In the genomic region with DNA sequence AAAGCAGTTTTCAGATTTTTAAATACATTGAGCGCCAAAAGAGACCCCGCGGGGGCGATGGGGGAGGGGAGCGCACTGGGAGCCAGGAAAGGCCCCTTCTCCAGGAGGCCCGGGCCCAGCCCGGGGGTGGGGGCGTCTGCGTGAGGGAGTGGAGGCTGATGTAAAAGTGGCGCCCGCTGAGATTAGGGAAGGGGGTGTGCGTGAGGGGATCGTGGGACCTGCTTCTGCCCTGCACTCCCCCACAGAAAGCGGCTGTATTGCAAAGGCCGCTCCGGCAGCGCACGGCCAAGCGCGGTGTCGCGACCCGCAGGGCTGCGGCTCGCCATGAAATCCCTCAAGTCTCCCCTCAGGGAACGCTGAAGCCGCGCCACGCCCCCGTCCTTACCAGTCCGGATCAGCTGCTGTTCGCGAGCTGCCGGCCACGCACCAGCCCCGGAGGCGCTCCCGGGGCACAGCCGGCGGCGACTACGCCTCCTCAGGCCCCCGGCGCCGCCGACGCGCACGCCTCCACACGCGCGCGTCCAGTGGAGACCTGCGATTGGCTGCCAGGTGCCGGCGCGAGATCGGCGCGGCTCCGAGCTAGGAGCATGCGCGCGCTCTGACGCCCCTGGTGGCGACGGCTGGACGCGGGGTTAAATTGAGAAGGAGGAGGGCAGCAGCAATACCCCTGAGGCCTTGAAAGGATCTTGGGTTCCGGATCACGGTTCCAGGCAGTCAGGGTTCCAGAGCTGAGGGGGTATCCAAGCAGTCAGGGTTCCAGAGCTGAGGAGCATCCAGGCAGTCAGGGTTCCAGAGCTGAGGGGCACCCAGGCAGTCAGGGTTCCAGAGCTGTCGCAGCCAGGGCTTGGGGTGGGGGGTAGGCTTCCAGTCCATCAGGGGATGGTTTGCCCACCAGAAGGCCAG, we compare ENCODE assay signal across 1 cellular context.
TF ChIP-seq lines count a peak whose summit lies in the region.

TSS of gene ZNF280B (minus strand) at position 469 of the 903 bp plus-strand sequence. CDS start 19,344 bp downstream, outside the sequence.

TF ChIP-seq in HepG2, 621 proteins besides CTCF, POLR2A, EP300 and RAD21 (continued from another document and continues in another):
- no peak for TF ChIP-seq MLXIP (CRISPR knock-in tag; IDR thresholded peaks at IDR 0.05; ENCODE audit: borderline replicate concordance)
- TF ChIP-seq TIGD3 (CRISPR knock-in tag; IDR thresholded peaks at IDR 0.05; ENCODE audit: borderline replicate concordance) = 0 out of 2 replicates have a peak, but pooled peaks have one; percentile 61
- no peak for TF ChIP-seq FOXP1 (IDR thresholded peaks at IDR 0.05)
- no peak for TF ChIP-seq FOXP1 (CRISPR knock-in tag; IDR thresholded peaks at IDR 0.05)
- TF ChIP-seq ZNF549 (CRISPR knock-in tag; IDR thresholded peaks at IDR 0.05) = no peak
- no peak for TF ChIP-seq HNF4G (IDR thresholded peaks at IDR 0.05; ENCODE audit: borderline replicate concordance, low read depth, low read length)
- no peak; the same call in 1 of the 2 replicates for TF ChIP-seq HNF4G (CRISPR knock-in tag; IDR thresholded peaks at IDR 0.05; ENCODE audit: borderline replicate concordance, low read depth)
- TF ChIP-seq DR1 (CRISPR knock-in tag; IDR thresholded peaks at IDR 0.05) = no peak
- TF ChIP-seq AGO2 (optimal IDR thresholded peaks at IDR 0.05; ENCODE audit: low read depth, low read length) = peak; percentile 47
- TF ChIP-seq ZNF512 (CRISPR knock-in tag; IDR thresholded peaks at IDR 0.05) = no peak
- TF ChIP-seq NFE2L2 (IDR thresholded peaks at IDR 0.05; ENCODE audit: low read length) = no peak
- TF ChIP-seq ZNF3 (CRISPR knock-in tag; IDR thresholded peaks at IDR 0.05) = no peak
- no peak for TF ChIP-seq ZNF484 (CRISPR knock-in tag; IDR thresholded peaks at IDR 0.05; ENCODE audit: borderline replicate concordance, low read depth)
- TF ChIP-seq TGIF2 (CRISPR knock-in tag; IDR thresholded peaks at IDR 0.05) = no peak
- peak; percentile 55 for TF ChIP-seq YY1 (IDR thresholded peaks at IDR 0.05; ENCODE audit: insufficient read depth, insufficient replicate concordance, low read depth, low read length)
- TF ChIP-seq ZNF326 (CRISPR knock-in tag; IDR thresholded peaks at IDR 0.05; ENCODE audit: borderline replicate concordance) = no peak
- TF ChIP-seq, protein P1, sequence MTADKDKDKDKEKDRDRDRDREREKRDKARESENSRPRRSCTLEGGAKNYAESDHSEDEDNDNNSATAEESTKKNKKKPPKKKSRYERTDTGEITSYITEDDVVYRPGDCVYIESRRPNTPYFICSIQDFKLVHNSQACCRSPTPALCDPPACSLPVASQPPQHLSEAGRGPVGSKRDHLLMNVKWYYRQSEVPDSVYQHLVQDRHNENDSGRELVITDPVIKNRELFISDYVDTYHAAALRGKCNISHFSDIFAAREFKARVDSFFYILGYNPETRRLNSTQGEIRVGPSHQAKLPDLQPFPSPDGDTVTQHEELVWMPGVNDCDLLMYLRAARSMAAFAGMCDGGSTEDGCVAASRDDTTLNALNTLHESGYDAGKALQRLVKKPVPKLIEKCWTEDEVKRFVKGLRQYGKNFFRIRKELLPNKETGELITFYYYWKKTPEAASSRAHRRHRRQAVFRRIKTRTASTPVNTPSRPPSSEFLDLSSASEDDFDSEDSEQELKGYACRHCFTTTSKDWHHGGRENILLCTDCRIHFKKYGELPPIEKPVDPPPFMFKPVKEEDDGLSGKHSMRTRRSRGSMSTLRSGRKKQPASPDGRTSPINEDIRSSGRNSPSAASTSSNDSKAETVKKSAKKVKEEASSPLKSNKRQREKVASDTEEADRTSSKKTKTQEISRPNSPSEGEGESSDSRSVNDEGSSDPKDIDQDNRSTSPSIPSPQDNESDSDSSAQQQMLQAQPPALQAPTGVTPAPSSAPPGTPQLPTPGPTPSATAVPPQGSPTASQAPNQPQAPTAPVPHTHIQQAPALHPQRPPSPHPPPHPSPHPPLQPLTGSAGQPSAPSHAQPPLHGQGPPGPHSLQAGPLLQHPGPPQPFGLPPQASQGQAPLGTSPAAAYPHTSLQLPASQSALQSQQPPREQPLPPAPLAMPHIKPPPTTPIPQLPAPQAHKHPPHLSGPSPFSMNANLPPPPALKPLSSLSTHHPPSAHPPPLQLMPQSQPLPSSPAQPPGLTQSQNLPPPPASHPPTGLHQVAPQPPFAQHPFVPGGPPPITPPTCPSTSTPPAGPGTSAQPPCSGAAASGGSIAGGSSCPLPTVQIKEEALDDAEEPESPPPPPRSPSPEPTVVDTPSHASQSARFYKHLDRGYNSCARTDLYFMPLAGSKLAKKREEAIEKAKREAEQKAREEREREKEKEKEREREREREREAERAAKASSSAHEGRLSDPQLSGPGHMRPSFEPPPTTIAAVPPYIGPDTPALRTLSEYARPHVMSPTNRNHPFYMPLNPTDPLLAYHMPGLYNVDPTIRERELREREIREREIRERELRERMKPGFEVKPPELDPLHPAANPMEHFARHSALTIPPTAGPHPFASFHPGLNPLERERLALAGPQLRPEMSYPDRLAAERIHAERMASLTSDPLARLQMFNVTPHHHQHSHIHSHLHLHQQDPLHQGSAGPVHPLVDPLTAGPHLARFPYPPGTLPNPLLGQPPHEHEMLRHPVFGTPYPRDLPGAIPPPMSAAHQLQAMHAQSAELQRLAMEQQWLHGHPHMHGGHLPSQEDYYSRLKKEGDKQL (CRISPR knock-in tag; IDR thresholded peaks at IDR 0.05; ENCODE audit: low read depth) = no peak
- TF ChIP-seq ZNF414 (CRISPR knock-in tag; IDR thresholded peaks at IDR 0.05) = no peak
- TF ChIP-seq ZMYM2 (CRISPR knock-in tag; IDR thresholded peaks at IDR 0.05) = no peak
- peak; percentile 51 for TF ChIP-seq BHLHE40 (IDR thresholded peaks at IDR 0.05; ENCODE audit: low read length)
- TF ChIP-seq ZNF234 (CRISPR knock-in tag; conservative IDR thresholded peaks at IDR 0.05) = peak; percentile 63; the same call in 1 of the 2 replicates
- TF ChIP-seq MED1 (CRISPR knock-in tag; IDR thresholded peaks at IDR 0.05) = peak; percentile 30; the same call in 1 of the 2 replicates
- TF ChIP-seq, protein P2, sequence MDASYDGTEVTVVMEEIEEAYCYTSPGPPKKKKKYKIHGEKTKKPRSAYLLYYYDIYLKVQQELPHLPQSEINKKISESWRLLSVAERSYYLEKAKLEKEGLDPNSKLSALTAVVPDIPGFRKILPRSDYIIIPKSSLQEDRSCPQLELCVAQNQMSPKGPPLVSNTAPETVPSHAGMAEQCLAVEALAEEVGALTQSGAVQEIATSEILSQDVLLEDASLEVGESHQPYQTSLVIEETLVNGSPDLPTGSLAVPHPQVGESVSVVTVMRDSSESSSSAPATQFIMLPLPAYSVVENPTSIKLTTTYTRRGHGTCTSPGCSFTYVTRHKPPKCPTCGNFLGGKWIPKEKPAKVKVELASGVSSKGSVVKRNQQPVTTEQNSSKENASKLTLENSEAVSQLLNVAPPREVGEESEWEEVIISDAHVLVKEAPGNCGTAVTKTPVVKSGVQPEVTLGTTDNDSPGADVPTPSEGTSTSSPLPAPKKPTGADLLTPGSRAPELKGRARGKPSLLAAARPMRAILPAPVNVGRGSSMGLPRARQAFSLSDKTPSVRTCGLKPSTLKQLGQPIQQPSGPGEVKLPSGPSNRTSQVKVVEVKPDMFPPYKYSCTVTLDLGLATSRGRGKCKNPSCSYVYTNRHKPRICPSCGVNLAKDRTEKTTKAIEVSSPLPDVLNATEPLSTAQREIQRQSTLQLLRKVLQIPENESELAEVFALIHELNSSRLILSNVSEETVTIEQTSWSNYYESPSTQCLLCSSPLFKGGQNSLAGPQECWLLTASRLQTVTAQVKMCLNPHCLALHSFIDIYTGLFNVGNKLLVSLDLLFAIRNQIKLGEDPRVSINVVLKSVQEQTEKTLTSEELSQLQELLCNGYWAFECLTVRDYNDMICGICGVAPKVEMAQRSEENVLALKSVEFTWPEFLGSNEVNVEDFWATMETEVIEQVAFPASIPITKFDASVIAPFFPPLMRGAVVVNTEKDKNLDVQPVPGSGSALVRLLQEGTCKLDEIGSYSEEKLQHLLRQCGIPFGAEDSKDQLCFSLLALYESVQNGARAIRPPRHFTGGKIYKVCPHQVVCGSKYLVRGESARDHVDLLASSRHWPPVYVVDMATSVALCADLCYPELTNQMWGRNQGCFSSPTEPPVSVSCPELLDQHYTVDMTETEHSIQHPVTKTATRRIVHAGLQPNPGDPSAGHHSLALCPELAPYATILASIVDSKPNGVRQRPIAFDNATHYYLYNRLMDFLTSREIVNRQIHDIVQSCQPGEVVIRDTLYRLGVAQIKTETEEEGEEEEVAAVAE (CRISPR knock-in tag; IDR thresholded peaks at IDR 0.05; ENCODE audit: borderline replicate concordance) = no peak
- TF ChIP-seq PPARG (CRISPR knock-in tag; conservative IDR thresholded peaks at IDR 0.05) = no peak
- no peak for TF ChIP-seq EEA1 (CRISPR knock-in tag; IDR thresholded peaks at IDR 0.05; ENCODE audit: borderline replicate concordance)
- TF ChIP-seq ATF3 (CRISPR knock-in tag; IDR thresholded peaks at IDR 0.05) = no peak; the same call in 1 of the 2 replicates
- TF ChIP-seq, protein P3, sequence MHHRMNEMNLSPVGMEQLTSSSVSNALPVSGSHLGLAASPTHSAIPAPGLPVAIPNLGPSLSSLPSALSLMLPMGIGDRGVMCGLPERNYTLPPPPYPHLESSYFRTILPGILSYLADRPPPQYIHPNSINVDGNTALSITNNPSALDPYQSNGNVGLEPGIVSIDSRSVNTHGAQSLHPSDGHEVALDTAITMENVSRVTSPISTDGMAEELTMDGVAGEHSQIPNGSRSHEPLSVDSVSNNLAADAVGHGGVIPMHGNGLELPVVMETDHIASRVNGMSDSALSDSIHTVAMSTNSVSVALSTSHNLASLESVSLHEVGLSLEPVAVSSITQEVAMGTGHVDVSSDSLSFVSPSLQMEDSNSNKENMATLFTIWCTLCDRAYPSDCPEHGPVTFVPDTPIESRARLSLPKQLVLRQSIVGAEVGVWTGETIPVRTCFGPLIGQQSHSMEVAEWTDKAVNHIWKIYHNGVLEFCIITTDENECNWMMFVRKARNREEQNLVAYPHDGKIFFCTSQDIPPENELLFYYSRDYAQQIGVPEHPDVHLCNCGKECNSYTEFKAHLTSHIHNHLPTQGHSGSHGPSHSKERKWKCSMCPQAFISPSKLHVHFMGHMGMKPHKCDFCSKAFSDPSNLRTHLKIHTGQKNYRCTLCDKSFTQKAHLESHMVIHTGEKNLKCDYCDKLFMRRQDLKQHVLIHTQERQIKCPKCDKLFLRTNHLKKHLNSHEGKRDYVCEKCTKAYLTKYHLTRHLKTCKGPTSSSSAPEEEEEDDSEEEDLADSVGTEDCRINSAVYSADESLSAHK (CRISPR knock-in tag; IDR thresholded peaks at IDR 0.05; ENCODE audit: borderline replicate concordance) = no peak
- TF ChIP-seq, protein P4, sequence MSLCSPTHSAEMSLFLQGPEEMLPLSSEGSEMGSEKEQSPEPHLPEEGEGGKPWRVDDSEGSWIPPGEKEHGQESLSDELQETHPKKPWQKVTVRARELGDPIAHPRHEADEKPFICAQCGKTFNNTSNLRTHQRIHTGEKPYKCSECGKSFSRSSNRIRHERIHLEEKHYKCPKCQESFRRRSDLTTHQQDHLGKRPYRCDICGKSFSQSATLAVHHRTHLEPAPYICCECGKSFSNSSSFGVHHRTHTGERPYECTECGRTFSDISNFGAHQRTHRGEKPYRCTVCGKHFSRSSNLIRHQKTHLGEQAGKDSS (CRISPR knock-in tag; IDR thresholded peaks at IDR 0.05; ENCODE audit: borderline replicate concordance, low read depth) = no peak
- TF ChIP-seq POGZ (CRISPR knock-in tag; IDR thresholded peaks at IDR 0.05) = peak; percentile 98
- TF ChIP-seq MBNL3 (CRISPR knock-in tag; conservative IDR thresholded peaks at IDR 0.05) = no peak
- 0 out of 2 replicates have a peak, but pooled peaks have one; percentile 18 for TF ChIP-seq SP5 (CRISPR knock-in tag; IDR thresholded peaks at IDR 0.05; ENCODE audit: borderline replicate concordance, low read depth)
- TF ChIP-seq ZNF17 (CRISPR knock-in tag; IDR thresholded peaks at IDR 0.05) = no peak
- no peak for TF ChIP-seq U2AF2 (IDR thresholded peaks at IDR 0.05; ENCODE audit: low read depth, low read length)
